8 cellular contexts compared by ENCODE assay signal in the genomic region with DNA sequence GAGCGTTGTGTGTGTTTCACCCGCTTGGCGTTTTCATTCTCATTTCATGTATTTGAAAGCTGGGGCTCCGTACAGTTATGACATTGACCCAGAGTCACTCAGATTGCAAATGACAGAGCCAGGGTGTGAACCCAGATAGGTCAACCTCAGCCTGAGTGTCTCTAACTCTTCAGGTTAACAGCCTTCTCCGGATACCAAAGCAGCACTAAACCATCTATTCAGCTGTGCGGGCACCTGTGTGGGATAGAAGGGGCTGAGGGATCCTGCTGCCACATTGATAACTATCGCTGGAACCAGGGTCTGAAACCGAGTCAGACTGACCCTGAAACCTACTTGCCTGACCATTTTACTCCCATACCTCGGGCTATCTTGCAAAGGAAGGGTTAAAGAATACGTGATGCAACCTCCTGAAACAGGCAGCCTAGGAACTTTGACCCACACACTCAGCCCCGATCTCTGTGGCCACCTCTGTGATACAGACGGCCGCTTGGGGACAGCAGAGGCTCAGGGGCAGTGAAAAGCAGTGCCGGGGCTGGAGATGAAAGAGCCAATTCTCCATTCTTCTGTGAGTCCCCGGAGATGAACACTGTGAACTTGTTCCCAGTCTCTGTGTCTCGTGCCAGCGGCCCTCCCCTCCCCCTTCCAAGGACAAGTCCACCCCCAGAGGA.
DNase-seq lines count a peak whose midpoint lies in the region; ATAC-seq, FAIRE-seq and TF ChIP-seq lines count a peak whose summit lies in the region.

No MANE protein-coding gene starts in this region.

- no peaks in the 10 kb centered on the region for H3K79me2 ChIP-seq in H1 (ENCODE audit: control insufficient read depth in 1 of 2, insufficient read depth in 2 of 2, low read length in 2 of 2)

- CTCF ChIA-PET in H1 (lab: Charles Lee; ENCODE audit: partially characterized antibody), result interaction anchor here (0.8 to 1.5 kb wide), 6 partner anchors 11 to 369 kb away, joined by 3 to 4 read pairs (median 3); no protein-coding TSS in a partner anchor

- no peaks in the 10 kb centered on the region for H4K20me1 ChIP-seq in H1 (replicated peaks in 1 of 2; ENCODE audit: control insufficient read depth in 1 of 2, insufficient read depth in 2 of 2, low read length in 2 of 2)

- no peak overlapping the region for H4K5ac ChIP-seq in H1 (ENCODE audit: insufficient read length, low read depth, low read length)

- H4K8ac ChIP-seq in H1 (ENCODE audit: extremely low read depth, insufficient read depth, low read length), result peak overlapping the region; percentile 29; the same call in 1 of the 2 replicates

- TF ChIP-seq RAD21 in H1 (IDR thresholded peaks at IDR 0.05 in 1 of 2, conservative IDR thresholded peaks at IDR 0.05 in 1 of 2; ENCODE audit: low read depth in 2 of 2, low read length in 2 of 2), result peak; percentile 99

- no peaks in the 10 kb centered on the region for H3K23me2 ChIP-seq in H1 (ENCODE audit: low read depth, low read length)

- peak overlapping the region; percentile 58 for H2BK120ac ChIP-seq in H1 (replicated peaks; ENCODE audit: low read depth, low read length)

- H2BK5ac ChIP-seq in H1 (ENCODE audit: low read depth, low read length), result peak overlapping the region; percentile 35; the same call in 1 of the 2 replicates

- H2AK5ac ChIP-seq in H1 (ENCODE audit: low read depth, low read length), result no peak overlapping the region; the same call in 1 of the 2 replicates

- peak overlapping the region; percentile 59 for H4K91ac ChIP-seq in H1 (replicated peaks; ENCODE audit: insufficient read length, low read length)

- TF ChIP-seq POLR2A in H1 (IDR thresholded peaks at IDR 0.05; ENCODE audit: control extremely low read depth in 1 of 2, low read depth in 2 of 2, low read length in 2 of 2), result no peak

- FAIRE-seq in H1 (lab: Jason Lieb, UNC), result peak; percentile 39

- DNase-seq in NOMO-1 treated with DMSO at 0.1 percent for 48 hours (lab: John Stamatoyannopoulos, UW; ENCODE audit: unreplicated experiment), result peak; percentile 71
- peak; percentile 46 to 70 for DNase-seq in H1 (ENCODE audit: low read depth in 1 of 2, low spot score in 2 of 2)
- DNase-seq in lung microvascular endothelial cell (ENCODE audit: low read depth in 2 of 2), result peak; percentile 79 to 85
- no peak for DNase-seq in NCI-H748 treated with DMSO at 0.1 percent for 48 hours (lab: John Stamatoyannopoulos, UW)
- no peak for DNase-seq in activated naive CD4-positive, alpha-beta T cell treated with anti-CD3 and anti-CD28 coated beads, Interleukin-2, amount 50 U/mL, for 16 hours
- DNase-seq in GM19240 (ENCODE audit: insufficient read length, low spot score), result no peak

- no peak overlapping the region; the same call in 1 of the 2 replicates for H3K18ac ChIP-seq in H1 (ENCODE audit: extremely low read depth, low read length)

- no peak overlapping the region for H3K4ac ChIP-seq in H1 (replicated peaks; ENCODE audit: insufficient read length, low read depth, low read length)

- peak in 1 of 2 experiments; percentile 65; a peak in 1 of 3 replicates for TF ChIP-seq EP300 in H1 (IDR thresholded peaks at IDR 0.05; ENCODE audit: borderline replicate concordance in 1 of 2, low read depth in 2 of 2, low read length in 2 of 2)

- no peak overlapping the region for H3K9ac ChIP-seq in H1 (replicated peaks in 1 of 4; ENCODE audit: extremely low read depth in 1 of 4, low read depth in 3 of 4, low read length in 3 of 4)

- no peak overlapping the region for H2BK15ac ChIP-seq in H1 (ENCODE audit: low read length)

- H3K4me1 ChIP-seq in H1 (replicated peaks in 1 of 4; ENCODE audit: control insufficient read depth in 3 of 4, insufficient read depth in 4 of 4, low read length in 3 of 4), result peaks cover 0 to 13% (median 5%) of the 10 kb centered on the region in 4 experiments; a peak in 5 of 7 replicates

- no peak overlapping the region for H3K27ac ChIP-seq in H1 (ENCODE audit: low read depth, low read length)

- no peak overlapping the region for H3K4me3 ChIP-seq in H1 (ENCODE audit: extremely low read depth in 1 of 4, insufficient read depth in 2 of 4, low read depth in 3 of 4, low read length in 4 of 4)

- H3K56ac ChIP-seq in H1 (replicated peaks; ENCODE audit: insufficient read length, low read depth, low read length), result no peak overlapping the region

- WGBS in H1 (ENCODE audit: extremely low coverage in 1 of 2, insufficient coverage in 1 of 2, insufficient read length in 1 of 2, insufficient replicate concordance in 2 of 2, low coverage in 1 of 2, low lambda C conversion rate in 2 of 2, missing lambda C conversion rate in 1 of 2), 2 experiments, result 52% methylated on average over 14 of the region's 17 CpGs; no CpG with 5 or more reads in 1 of the 2 experiments

- H3K23ac ChIP-seq in H1 (ENCODE audit: insufficient read length), result no peak overlapping the region

- ATAC-seq in GM18867 (IDR thresholded peaks at IDR 0.05; ENCODE audit: unreplicated experiment) (peak; percentile 48), GM21619 (IDR thresholded peaks at IDR 0.05; ENCODE audit: unreplicated experiment) (no peak)

- no peaks in the 10 kb centered on the region for H3K27me3 ChIP-seq in H1 (replicated peaks in 1 of 4; ENCODE audit: control insufficient read depth in 3 of 4, extremely low read depth in 1 of 4, insufficient read depth in 3 of 4, low read length in 3 of 4)

- 0 out of 2 replicates have a peak overlapping the region, but pooled peaks have one; percentile 36 for H2BK20ac ChIP-seq in H1 (ENCODE audit: low read length)

- peak overlapping the region; percentile 96 for H2BK12ac ChIP-seq in H1 (ENCODE audit: low read depth, low read length)

- H3K79me1 ChIP-seq in H1 (ENCODE audit: low read depth, low read length), result no peaks in the 10 kb centered on the region

- H3K36me3 ChIP-seq in H1 (ENCODE audit: control insufficient read depth in 2 of 4, insufficient read depth in 4 of 4, low read length in 3 of 4), result no peaks in the 10 kb centered on the region

- peak; percentile 84 to 92 (median 89) for TF ChIP-seq CTCF in H1 (IDR thresholded peaks at IDR 0.05; ENCODE audit: control extremely low read depth in 1 of 3, insufficient read depth in 1 of 3, low read depth in 1 of 3, low read length in 3 of 3)

- no peaks in the 10 kb centered on the region for H3K9me3 ChIP-seq in H1 (ENCODE audit: insufficient read depth in 2 of 2, low read depth in 1 of 2, low read length in 1 of 2)

- H3K4me2 ChIP-seq in H1 (ENCODE audit: insufficient read depth in 1 of 2, low read depth in 2 of 2, low read length in 2 of 2), result no peak overlapping the region

- H2AFZ ChIP-seq in H1 (ENCODE audit: low read length), result peak overlapping the region; percentile 77

- POLR2A ChIA-PET in H1 (lab: Charles Lee; ENCODE audit: partially characterized antibody), result no interaction called here

- no peak overlapping the region for H3K14ac ChIP-seq in H1 (ENCODE audit: insufficient read length)

TF ChIP-seq in H1, 55 proteins besides CTCF, POLR2A, EP300 and RAD21:
- TF ChIP-seq SAP30 (IDR thresholded peaks at IDR 0.05; ENCODE audit: insufficient read depth, insufficient replicate concordance, low read length), result no peak
- TF ChIP-seq EZH2 (IDR thresholded peaks at IDR 0.05; ENCODE audit: low read depth, low read length, severe bottlenecking), result no peak
- TF ChIP-seq GTF2F1 (IDR thresholded peaks at IDR 0.05; ENCODE audit: borderline replicate concordance, low read depth, low read length), result no peak
- TF ChIP-seq MAFK (IDR thresholded peaks at IDR 0.05; ENCODE audit: low read depth, low read length), result peak; percentile 10; the same call in 1 of the 2 replicates
- peak; percentile 97 for TF ChIP-seq CEBPB (IDR thresholded peaks at IDR 0.05; ENCODE audit: low read depth, low read length)
- peak; percentile 47; the same call in 1 of the 2 replicates for TF ChIP-seq ATF3 (IDR thresholded peaks at IDR 0.05; ENCODE audit: insufficient read depth, low read depth, low read length)
- TF ChIP-seq CBX5 (IDR thresholded peaks at IDR 0.05; ENCODE audit: low read depth, low read length), result no peak
- 0 out of 2 replicates have a peak, but pooled peaks have one; percentile 21 for TF ChIP-seq TAF1 (IDR thresholded peaks at IDR 0.05; ENCODE audit: low read depth, low read length)
- no peak for TF ChIP-seq TEAD4 (IDR thresholded peaks at IDR 0.05; ENCODE audit: low read depth, low read length)
- TF ChIP-seq CBX8 (IDR thresholded peaks at IDR 0.05; ENCODE audit: borderline replicate concordance, low read depth, low read length), result no peak
- TF ChIP-seq TBP (IDR thresholded peaks at IDR 0.05; ENCODE audit: low read depth, low read length), result peak; percentile 41; the same call in 1 of the 2 replicates

Comparison
In these comparisons a context has a peak if more than half of its experiments do, and no peak if none do; other contexts are left out.
1. DNase-seq: peak in NOMO-1 treated with DMSO at 0.1 percent for 48 hours (single experiment), H1 (2 of 2) and lung microvascular endothelial cell (2 of 2); none in NCI-H748 treated with DMSO at 0.1 percent for 48 hours (single experiment), activated naive CD4-positive, alpha-beta T cell treated with anti-CD3 and anti-CD28 coated beads, Interleukin-2, amount 50 U/mL, for 16 hours (single experiment) and GM19240 (single experiment).